Comparison of ENCODE assay signal across 25 cellular contexts in genomic region chr1:3331564-3331963, GRCh38.
"Had no signal": no experiment of that assay in that cellular context is flagged by ENCODE, and none has a peak within 500 bp of the region (broad histone marks: within the 10 kb centered on the region; RNA-seq: fewer than 3 reads in every experiment).

No MANE protein-coding gene starts in this region.

- H3K4me1 ChIP-seq: adrenal gland, spleen, upper lobe of right lung had no signal

- DNase-seq: activated B cell treated with CpG ODN at 0.5 μM for 24 hours; activated CD4-positive, alpha-beta T cell treated with anti-CD3 and anti-CD28 coated beads for 36 hours; activated CD4-positive, alpha-beta T cell treated with anti-CD3 and anti-CD28 coated beads, Interleukin-2, amount 50 U/mL, for 4 hours; activated CD8-positive, alpha-beta memory T cell treated with anti-CD3 and anti-CD28 coated beads for 24 hours; activated CD8-positive, alpha-beta memory T cell treated with anti-CD3 and anti-CD28 coated beads, Interleukin-2, amount 50 U/mL, for 4 hours; activated T-cell treated with anti-CD3 and anti-CD28 coated beads, Interleukin-2, amount 50 U/mL, for 24 hours; adrenal gland; dermis blood vessel endothelial cell; effector memory CD4-positive, alpha-beta T cell; foreskin melanocyte; left cardiac atrium; mesenchymal stem cell; mucosa of descending colon; nephron progenitor cell; occipital lobe; spleen; stimulated activated CD4-positive, alpha-beta T cell treated with anti-CD3 and anti-CD28 coated beads, Interleukin-4, amount 100 ng/mL, for 1 hour; stimulated activated naive CD4-positive, alpha-beta T cell; T1000; upper lobe of right lung had no signal

- H3K9me3 ChIP-seq: adrenal gland, mucosa of descending colon, upper lobe of right lung had no signal

- FAIRE-seq: endothelial cell of umbilical vein, islet of Langerhans had no signal

- H3K4me3 ChIP-seq: adrenal gland, mucosa of descending colon, spleen, upper lobe of right lung had no signal

- H3K27me3 ChIP-seq: adrenal gland, upper lobe of right lung had no signal

- ATAC-seq: activated CD4-positive, alpha-beta T cell treated with anti-CD3 and anti-CD28 coated beads for 36 hours; activated naive CD4-positive, alpha-beta T cell treated with anti-CD3 and anti-CD28 coated beads, Interleukin-2, amount 50 U/mL, for 72 hours; activated T-helper 17 cell treated with anti-CD3 and anti-CD28 coated beads, Interleukin-2, amount 50 U/mL, for 72 hours; esophagus mucosa; left cardiac atrium; mucosa of descending colon; upper lobe of right lung had no signal

- H3K36me3 ChIP-seq: adrenal gland, spleen, upper lobe of right lung had no signal

- H3K27ac ChIP-seq: adrenal gland, spleen, upper lobe of right lung had no signal
